In genomic region chr21:36992671-36993070, GRCh38 we compare ENCODE assay signal across 20 cellular contexts. TPM values are rescaled to one million over a fixed set of nuclear protein-coding genes. Genes with fewer than 3 reads are reported as not detected.
"Had no signal": no experiment of that assay in that cellular context is flagged by ENCODE, and none has a peak within 500 bp of the region (broad histone marks: within the 10 kb centered on the region; RNA-seq: fewer than 3 reads in every experiment).

No MANE protein-coding gene starts in this region.

- H3K36me3 ChIP-seq: adrenal gland, ascending aorta, neutrophil, ovary, prostate gland had no signal

- H3K27ac ChIP-seq: adrenal gland, ascending aorta, dorsolateral prefrontal cortex, epithelial cell of prostate, neutrophil, ovary, prostate gland, VCaP had no signal

- H3K9me3 Mint-ChIP-seq: activated T-helper 17 cell treated with anti-CD3 and anti-CD28 coated beads, Interleukin-2, amount 50 U/mL, for 72 hours; central memory CD8-positive, alpha-beta T cell; natural killer cell treated with Interleukin-12 subunit alpha and Interleukin-12 subunit beta and Interleukin-15 and Interleukin-18, amount 100 ng/mL, for 72 hours had no signal

- H3K4me3 Mint-ChIP-seq: activated naive CD8-positive, alpha-beta T cell; activated T-helper 17 cell treated with anti-CD3 and anti-CD28 coated beads, Interleukin-2, amount 50 U/mL, for 72 hours; central memory CD8-positive, alpha-beta T cell; natural killer cell treated with Interleukin-12 subunit alpha and Interleukin-12 subunit beta and Interleukin-15 and Interleukin-18, amount 100 ng/mL, for 72 hours had no signal

- H3K27ac Mint-ChIP-seq: activated naive CD8-positive, alpha-beta T cell; activated T-helper 17 cell treated with anti-CD3 and anti-CD28 coated beads, Interleukin-2, amount 50 U/mL, for 72 hours; natural killer cell treated with Interleukin-12 subunit alpha and Interleukin-12 subunit beta and Interleukin-15 and Interleukin-18, amount 100 ng/mL, for 72 hours had no signal

- DNase-seq: activated naive CD4-positive, alpha-beta T cell; activated T-cell treated with anti-CD3 and anti-CD28 coated beads, Interleukin-2, amount 50 U/mL, for 1 hour; adrenal gland; dorsolateral prefrontal cortex; left ventricle myocardium superior; mammary epithelial cell; stimulated activated CD4-positive, alpha-beta T cell treated with anti-CD3 and anti-CD28 coated beads, Interleukin-4, amount 100 ng/mL, for 24 hours; stimulated activated naive CD4-positive, alpha-beta T cell treated with Interleukin-2 at 50 U/mL for 16 hours had no signal

- H3K36me3 Mint-ChIP-seq: activated naive CD8-positive, alpha-beta T cell; natural killer cell treated with Interleukin-12 subunit alpha and Interleukin-12 subunit beta and Interleukin-15 and Interleukin-18, amount 100 ng/mL, for 72 hours had no signal

- H3K4me3 ChIP-seq: adrenal gland, ascending aorta, dorsolateral prefrontal cortex, ovary, prostate gland had no signal

- H3K9me3 ChIP-seq: adrenal gland, ascending aorta, neutrophil, ovary, prostate gland had no signal

- ATAC-seq: activated T-helper 17 cell treated with anti-CD3 and anti-CD28 coated beads, Interleukin-2, amount 50 U/mL, for 72 hours; left ventricle myocardium superior; natural killer cell treated with Interleukin-12 subunit alpha and Interleukin-12 subunit beta and Interleukin-15 and Interleukin-18, amount 100 ng/mL, for 72 hours had no signal

- H3K27me3 Mint-ChIP-seq: activated naive CD8-positive, alpha-beta T cell; activated T-helper 17 cell treated with anti-CD3 and anti-CD28 coated beads, Interleukin-2, amount 50 U/mL, for 72 hours; central memory CD8-positive, alpha-beta T cell; natural killer cell treated with Interleukin-12 subunit alpha and Interleukin-12 subunit beta and Interleukin-15 and Interleukin-18, amount 100 ng/mL, for 72 hours had no signal

- H3K27me3 ChIP-seq: adrenal gland, ascending aorta, ovary had no signal

- H3K4me1 ChIP-seq: prostate gland had no signal

RNA-seq across cellular contexts. Expression of gene RIPPLY3, which starts 13.8 kb away (rescaled TPM):
- total RNA-seq: ascending aorta; left ventricle myocardium superior; natural killer cell treated with Interleukin-12 subunit alpha and Interleukin-12 subunit beta and Interleukin-15 and Interleukin-18, amount 100 ng/mL, for 72 hours; ovary; subcutaneous adipose tissue; T-helper 2 cell treated with Interferon-gamma antibody and Interleukin-4, amounts not matched to agents 100 ng/mL and 5 ng/mL, for 36 hours had no signal
